In genomic region chr19:36203293-36203692, GRCh38 we compare ENCODE assay signal across 1 cellular context.
TF ChIP-seq lines count a peak whose summit lies in the region.

No MANE protein-coding gene starts in this region.

TF ChIP-seq in HEK293, 187 proteins besides CTCF, POLR2A, EP300 and RAD21 (continued from another document):
- no peak for TF ChIP-seq SALL2 (tag by site-specific recombination; IDR thresholded peaks at IDR 0.05; ENCODE audit: borderline replicate concordance)
- 0 out of 2 replicates have a peak, but pooled peaks have one; percentile 20 for TF ChIP-seq ZNF121 (tag by site-specific recombination; IDR thresholded peaks at IDR 0.05)
- TF ChIP-seq PRDM10 (tag by site-specific recombination; IDR thresholded peaks at IDR 0.05) = no peak
- no peak for TF ChIP-seq ZNF692 (tag by site-specific recombination; IDR thresholded peaks at IDR 0.05)
